In genomic region chr2:241157841-241158545, GRCh38 we compare ENCODE assay signal across 1 cellular context.
A peak's percentile ranks its signal among the peaks of the same experiment; 100 is the strongest.
TF ChIP-seq lines count a peak whose summit lies in the region.

No MANE protein-coding gene starts in this region.

TF ChIP-seq in K562, 482 proteins besides CTCF, POLR2A, EP300 and RAD21:
- TF ChIP-seq ELK3 (CRISPR knock-in tag; IDR thresholded peaks at IDR 0.05) (no peak), FOSL1 (tag; conservative IDR thresholded peaks at IDR 0.05) (peak; percentile 61)
TF ChIP-seq in K562: peak in this region for 1.
